ENCODE assay signal across 25 cellular contexts in the genomic region with DNA sequence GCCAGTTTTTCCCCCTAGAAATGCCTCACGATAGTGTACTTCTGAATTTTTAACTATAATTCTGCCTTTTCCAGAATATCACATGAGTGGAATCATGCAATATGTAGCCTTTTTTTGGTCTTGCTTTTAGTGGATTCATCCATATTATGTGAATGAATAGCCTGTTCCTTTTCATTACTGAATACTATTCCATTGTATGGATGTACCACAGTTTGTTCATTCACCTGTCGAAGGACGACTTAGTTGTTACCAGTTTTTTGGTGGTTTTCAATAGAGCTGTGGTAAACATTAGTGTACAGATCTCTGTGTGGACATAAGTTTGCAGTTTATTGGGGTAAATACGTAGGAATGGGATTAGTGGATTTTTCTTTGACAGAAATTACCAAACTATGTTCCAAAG. TPM values are rescaled to one million over a fixed set of nuclear protein-coding genes. Genes with fewer than 3 reads are reported as not detected.
DNase-seq lines count a peak whose midpoint lies in the region; ATAC-seq, FAIRE-seq and TF ChIP-seq lines count a peak whose summit lies in the region.
"Had no signal": no experiment of that assay in that cellular context is flagged by ENCODE, and none has a peak within 500 bp of the region (broad histone marks: within the 10 kb centered on the region; RNA-seq: fewer than 3 reads in every experiment).

No MANE protein-coding gene starts in this region.

- H2AK5ac ChIP-seq in H1 (ENCODE audit: low read depth, low read length), result no peak overlapping the region

- H3K36me3 ChIP-seq in HEK293 (ENCODE audit: control insufficient read depth in 2 of 2, insufficient read depth in 1 of 2, low read length in 2 of 2) (no peaks in the 10 kb centered on the region), GM12878 (ENCODE audit: control insufficient read depth in 2 of 2, insufficient read depth in 2 of 2, low read length in 1 of 2) (no peaks in the 10 kb centered on the region), H1 (ENCODE audit: control insufficient read depth in 2 of 4, insufficient read depth in 4 of 4, low read length in 3 of 4) (no peaks in the 10 kb centered on the region; a peak in 2 of 8 replicates)
- H3K36me3 ChIP-seq: BE2C had no signal

- H3K18ac ChIP-seq in H1 (ENCODE audit: extremely low read depth, low read length), result no peak overlapping the region

- H3K4me3 ChIP-seq in HEK293 (ENCODE audit: low read depth, low read length) (no peak overlapping the region), GM12878 (no peak overlapping the region), H1 (ENCODE audit: extremely low read depth in 1 of 4, insufficient read depth in 2 of 4, low read depth in 3 of 4, low read length in 4 of 4) (no peak overlapping the region)
- H3K4me3 ChIP-seq: BLaER1 had no signal

- RAD21 ChIA-PET in GM12878 (lab: Charles Lee; ENCODE audit: unreplicated experiment), result no interaction called here

- CTCF ChIA-PET in HEK293 (lab: Yijun Ruan, JAX) (no interaction called here), GM12878 (lab: Yijun Ruan, JAX) (no interaction called here), H1 (lab: Charles Lee; ENCODE audit: partially characterized antibody) (interaction anchor here (0.6 kb wide), 1 partner anchor 24 kb away, joined by 4 read pairs; no protein-coding TSS in a partner anchor)

- H2BK15ac ChIP-seq in H1 (ENCODE audit: low read length), result no peak overlapping the region

- H4K8ac ChIP-seq in H1 (ENCODE audit: extremely low read depth, insufficient read depth, low read length), result no peak overlapping the region

- H2BK5ac ChIP-seq in H1 (ENCODE audit: low read depth, low read length), result no peak overlapping the region

- in situ Hi-C loops in GM12878 (cut with MboI), result no loop called here

- H3K9me3 ChIP-seq in HEK293 (ENCODE audit: control insufficient read depth, insufficient read depth, low read depth, low read length) (no peaks in the 10 kb centered on the region; the same call in none of the 2 replicates), GM12878 (replicated peaks; ENCODE audit: control insufficient read depth, insufficient read depth, low read length) (peaks cover 5% of the 10 kb centered on the region; the same call in 2 of the 3 replicates), H1 (ENCODE audit: insufficient read depth in 2 of 2, low read depth in 1 of 2, low read length in 1 of 2) (0 out of 4 replicates have a peak, but pooled peaks cover 0 to 3% of the 10 kb centered on the region in 2 experiments)
- H3K9me3 ChIP-seq: BE2C had no signal

- H3K56ac ChIP-seq in H1 (replicated peaks; ENCODE audit: insufficient read length, low read depth, low read length), result no peak overlapping the region

- no TSS peak for BruUV-seq in GM12878 (replicated peaks; lab: Mats Ljungman, UMichigan)

- no peaks in the 10 kb centered on the region for H4K20me1 ChIP-seq in GM12878 (ENCODE audit: control insufficient read depth, insufficient read depth)
- peaks cover 0 to 3% of the 10 kb centered on the region in 2 experiments for H4K20me1 ChIP-seq in H1 (replicated peaks in 1 of 2; ENCODE audit: control insufficient read depth in 1 of 2, insufficient read depth in 2 of 2, low read length in 2 of 2)

- H3K27me3 ChIP-seq in GM12878 (replicated peaks in 1 of 2; ENCODE audit: control insufficient read depth in 2 of 2, insufficient read depth in 2 of 2, low read length in 1 of 2) (no peaks in the 10 kb centered on the region; a peak in 2 of 4 replicates), H1 (replicated peaks in 1 of 4; ENCODE audit: control insufficient read depth in 3 of 4, extremely low read depth in 1 of 4, insufficient read depth in 3 of 4, low read length in 3 of 4) (no peaks in the 10 kb centered on the region)
- H3K27me3 ChIP-seq: BE2C, BLaER1 had no signal

- H3K4me1 ChIP-seq in HEK293 (ENCODE audit: control insufficient read depth, insufficient read depth, low read length), result no peaks in the 10 kb centered on the region
- no peaks in the 10 kb centered on the region for H3K4me1 ChIP-seq in GM12878 (ENCODE audit: control insufficient read depth, insufficient read depth, low read length)
- H3K4me1 ChIP-seq in H1 (replicated peaks in 1 of 4; ENCODE audit: control insufficient read depth in 3 of 4, insufficient read depth in 4 of 4, low read length in 3 of 4), result peaks cover 0 to 3% (median 1%) of the 10 kb centered on the region in 4 experiments; a peak in 2 of 7 replicates
- H3K4me1 ChIP-seq: BE2C, BLaER1 had no signal

- H2BK12ac ChIP-seq in H1 (ENCODE audit: low read depth, low read length), result no peak overlapping the region

- intact Hi-C loops in GM12878 (cut with micrococcal nuclease; ENCODE audit: unreplicated experiment), result no loop called here

- TF ChIP-seq CTCF in HEK293 (tag by site-specific recombination; IDR thresholded peaks at IDR 0.05) (no peak), GM12878 (IDR thresholded peaks at IDR 0.05 in 2 of 3, conservative IDR thresholded peaks at IDR 0.05 in 1 of 3; ENCODE audit: control insufficient read depth in 2 of 3, extremely low read depth in 1 of 3, insufficient read depth in 1 of 3, low read depth in 3 of 3, low read length in 3 of 3) (no peak), H1 (IDR thresholded peaks at IDR 0.05; ENCODE audit: control extremely low read depth in 1 of 3, insufficient read depth in 1 of 3, low read depth in 1 of 3, low read length in 3 of 3) (no peak)

- H2AFZ ChIP-seq in GM12878 (ENCODE audit: control insufficient read depth, low read depth, low read length) (no peak overlapping the region), H1 (ENCODE audit: low read length) (no peak overlapping the region)

- SMC1A ChIA-PET in GM12878 (lab: Charles Lee; ENCODE audit: uncharacterized antibody, unreplicated experiment), result interaction anchor here (1.1 kb wide), 1 partner anchor 10 kb away, joined by 3 read pairs; no protein-coding TSS in a partner anchor

- TF ChIP-seq EP300 in GM12878 (IDR thresholded peaks at IDR 0.05; ENCODE audit: borderline replicate concordance in 1 of 2, control insufficient read depth in 1 of 2, low read depth in 2 of 2, low read length in 2 of 2) (no peak), H1 (IDR thresholded peaks at IDR 0.05; ENCODE audit: borderline replicate concordance in 1 of 2, low read depth in 2 of 2, low read length in 2 of 2) (no peak)

- TF ChIP-seq RAD21 in GM12878 (IDR thresholded peaks at IDR 0.05; ENCODE audit: insufficient read depth, low read depth, low read length) (no peak), H1 (IDR thresholded peaks at IDR 0.05 in 1 of 2, conservative IDR thresholded peaks at IDR 0.05 in 1 of 2; ENCODE audit: low read depth in 2 of 2, low read length in 2 of 2) (no peak)

- no peak overlapping the region for H4K91ac ChIP-seq in H1 (replicated peaks; ENCODE audit: insufficient read length, low read length)

- H3K23me2 ChIP-seq in H1 (ENCODE audit: low read depth, low read length), result no peaks in the 10 kb centered on the region

- no peak for DNase-seq in GM12878 (ENCODE audit: low read depth, low spot score)
- DNase-seq in H1 (ENCODE audit: low read depth in 1 of 2, low spot score in 2 of 2), result no peak
- no peak for DNase-seq in stimulated activated CD4-positive, alpha-beta T cell treated with anti-CD3 and anti-CD28 coated beads, Interleukin-2, amount 100 ng/mL, for 24 hours
- DNase-seq in RCC 7860 (ENCODE audit: low spot score), result no peak
- DNase-seq in mesenteric fat pad (ENCODE audit: low spot score), result no peak
- DNase-seq: 8988T; ACHN; BE2C; C1 segment of cervical spinal cord; CD4-positive, alpha-beta memory T cell; CD4-positive, CD25-positive, alpha-beta regulatory T cell; CD8-positive, alpha-beta memory T cell; COR-L47; DMS 273 treated with DMSO at 0.1 percent for 48 hours; DMS153; DMS53; DMS79; DND-41; EL; GDM1 had no signal

- FAIRE-seq in GM12878 (lab: Jason Lieb, UNC) (peak; percentile 38), H1 (lab: Jason Lieb, UNC) (no peak), RCC 7860 (lab: Jason Lieb, UNC) (no peak)
- FAIRE-seq: A204.1, GM12891, GM19239 had no signal

- WGBS in GM12878 (ENCODE audit: insufficient coverage, insufficient replicate concordance, low lambda C conversion rate, missing lambda C conversion rate), result 28% methylated on average over 4 of the region's 4 CpGs
- 67% methylated on average over 4 of the region's 4 CpGs; no CpG with 5 or more reads in 1 of the 2 experiments for WGBS in H1 (ENCODE audit: extremely low coverage in 1 of 2, insufficient coverage in 1 of 2, insufficient read length in 1 of 2, insufficient replicate concordance in 2 of 2, low coverage in 1 of 2, low lambda C conversion rate in 2 of 2, missing lambda C conversion rate in 1 of 2), 2 experiments

- no peak overlapping the region for H2BK120ac ChIP-seq in H1 (replicated peaks; ENCODE audit: low read depth, low read length)

- H3K4ac ChIP-seq in H1 (replicated peaks; ENCODE audit: insufficient read length, low read depth, low read length), result no peak overlapping the region

- peaks cover 2% of the 10 kb centered on the region; the same call in 1 of the 2 replicates for H3K79me1 ChIP-seq in H1 (ENCODE audit: low read depth, low read length)

- H3K14ac ChIP-seq in H1 (ENCODE audit: insufficient read length), result no peak overlapping the region

- H3K4me2 ChIP-seq in GM12878 (ENCODE audit: control insufficient read depth, insufficient read depth) (no peak overlapping the region), H1 (ENCODE audit: insufficient read depth in 1 of 2, low read depth in 2 of 2, low read length in 2 of 2) (no peak overlapping the region)
- H3K4me2 ChIP-seq: BLaER1 had no signal

- ATAC-seq in GM12878, result no peak

- POLR2A ChIA-PET in HEK293 (lab: Yijun Ruan, JAX) (no interaction called here), GM12878 (lab: Charles Lee) (no interaction called here), H1 (lab: Charles Lee; ENCODE audit: partially characterized antibody) (no interaction called here)

- no peak overlapping the region for H3K9ac ChIP-seq in GM12878 (ENCODE audit: control insufficient read depth, insufficient read depth, low read length)
- no peak overlapping the region for H3K9ac ChIP-seq in H1 (replicated peaks in 1 of 4; ENCODE audit: extremely low read depth in 1 of 4, low read depth in 3 of 4, low read length in 3 of 4)
- H3K9ac ChIP-seq: BLaER1 had no signal

- H2BK20ac ChIP-seq in H1 (ENCODE audit: low read length), result no peak overlapping the region

- H4K5ac ChIP-seq in H1 (ENCODE audit: insufficient read length, low read depth, low read length), result no peak overlapping the region

- no peak overlapping the region for H3K27ac ChIP-seq in HEK293 (ENCODE audit: extremely low read depth, low read depth, low read length)
- no peak overlapping the region for H3K27ac ChIP-seq in GM12878 (ENCODE audit: control insufficient read depth, insufficient read depth)
- no peak overlapping the region for H3K27ac ChIP-seq in H1 (ENCODE audit: low read depth, low read length)
- H3K27ac ChIP-seq: BLaER1 had no signal

- TF ChIP-seq POLR2A in GM12878 (IDR thresholded peaks at IDR 0.05; ENCODE audit: low read depth, low read length), result no peak
- TF ChIP-seq POLR2A in H1 (IDR thresholded peaks at IDR 0.05; ENCODE audit: control extremely low read depth in 1 of 2, low read depth in 2 of 2, low read length in 2 of 2), result no peak

- no peaks in the 10 kb centered on the region for H3K79me2 ChIP-seq in GM12878 (ENCODE audit: control insufficient read depth, insufficient read depth, low read length)
- H3K79me2 ChIP-seq in H1 (ENCODE audit: control insufficient read depth in 1 of 2, insufficient read depth in 2 of 2, low read length in 2 of 2), result peaks cover 9 to 98% of the 10 kb centered on the region in 2 experiments; a peak in 3 of 4 replicates

- H3K23ac ChIP-seq in H1 (ENCODE audit: insufficient read length), result no peak overlapping the region

RNA-seq across cellular contexts. Expression of gene JADE3, which starts 8.0 kb away (rescaled TPM):
- 8.0 and 9.6 TPM in 2 replicates for total RNA-seq in GM12878 (2013; cell fraction: nucleolus; rRNA removed)
- 0.51 and 0.54 TPM in 2 replicates for total RNA-seq in GM12878 (2014; rRNA removed)
- total RNA-seq in GM12878 (2014; rRNA removed; fragmentation: Illumina TruSeq; extraction: Trizol), result 0.51 and 0.63 TPM in 2 replicates
- 0.80 and 0.88 TPM in 2 replicates for total RNA-seq in GM12878 (2021)
- polyA plus RNA-seq in GM12878 (2011; ENCODE audit: low read depth), result 1.4 TPM
- 12.9 and 13.0 TPM in 2 replicates for polyA plus RNA-seq in GM12878 (2011; rRNA removed)
- 5.9 TPM in 2 replicates for polyA plus RNA-seq in GM12878 (2011; cell fraction: cytosol; rRNA removed)
- polyA plus RNA-seq in GM12878 (2011; cell fraction: nucleus; rRNA removed), result 8.1 and 9.8 TPM in 2 replicates
- polyA plus RNA-seq in GM12878 (2012), result 2.4 and 3.5 TPM in 2 replicates
- polyA plus RNA-seq in GM12878 (2014; fragmentation: Illumina TruSeq; extraction: Trizol), result 0.75 and 0.82 TPM in 2 replicates
- polyA plus RNA-seq in GM12878 (2014; fragmentation: Nextera tagmentation; extraction: Ambion mirVana), result under 1 TPM; 0.06 to 0.13 TPM
- 0.32 and 0.39 TPM in 2 replicates for polyA plus RNA-seq in GM12878 (2014; rRNA removed)
- polyA plus RNA-seq in GM12878 (2016; fragmentation: Nextera tagmentation; extraction: Ambion mirVana), result under 1 TPM; 0.67 to 0.78 TPM
- polyA minus RNA-seq in GM12878 (2011; rRNA and poly(A)+ RNA removed), result 9.3 and 12.7 TPM in 2 replicates
- polyA minus RNA-seq in GM12878 (2011; cell fraction: cytosol; rRNA and poly(A)+ RNA removed), result 3.9 and 4.8 TPM in 2 replicates
- 3.1 and 4.9 TPM in 2 replicates for polyA minus RNA-seq in GM12878 (2011; cell fraction: nucleus; rRNA and poly(A)+ RNA removed)
- total RNA-seq in H1 (2021; fragmentation: NEBNext Ultra II Directional; extraction: Animal tissue kit (Norgen Biotek cat#: 25700)), result 21.5 and 25.2 TPM in 2 replicates
- polyA plus RNA-seq in H1 (2011; rRNA removed), result 4.8 and 6.9 TPM in 2 replicates
- polyA plus RNA-seq in H1 (2011; cell fraction: cytosol; rRNA removed), result 9.4 TPM
- 10.0 TPM for polyA plus RNA-seq in H1 (2011; cell fraction: nucleus; rRNA removed)
- polyA plus RNA-seq in H1 (2012, experiment 1 of 2), result 9.7 to 16.4 TPM (median 12.6 TPM) in 4 replicates
- polyA plus RNA-seq in H1 (2012, experiment 2 of 2), result 0.72 TPM
- polyA plus RNA-seq in H1 (2013, experiment 1 of 2), result 8.8 TPM
- 9.3 TPM for polyA plus RNA-seq in H1 (2013, experiment 2 of 2)
- 21.9 and 36.9 TPM in 2 replicates for polyA minus RNA-seq in H1 (2011; rRNA and poly(A)+ RNA removed)
- polyA minus RNA-seq in H1 (2011; cell fraction: cytosol; rRNA and poly(A)+ RNA removed), result 13.7 TPM
- polyA minus RNA-seq in H1 (2011; cell fraction: nucleus; rRNA and poly(A)+ RNA removed), result 9.7 TPM
- 7.2 TPM for total RNA-seq in mesenteric fat pad
- polyA plus RNA-seq: CD4-positive, CD25-positive, alpha-beta regulatory T cell; CD8-positive, alpha-beta memory T cell had no signal
